Comparison of ENCODE assay signal across 10 cellular contexts in the genomic region with DNA sequence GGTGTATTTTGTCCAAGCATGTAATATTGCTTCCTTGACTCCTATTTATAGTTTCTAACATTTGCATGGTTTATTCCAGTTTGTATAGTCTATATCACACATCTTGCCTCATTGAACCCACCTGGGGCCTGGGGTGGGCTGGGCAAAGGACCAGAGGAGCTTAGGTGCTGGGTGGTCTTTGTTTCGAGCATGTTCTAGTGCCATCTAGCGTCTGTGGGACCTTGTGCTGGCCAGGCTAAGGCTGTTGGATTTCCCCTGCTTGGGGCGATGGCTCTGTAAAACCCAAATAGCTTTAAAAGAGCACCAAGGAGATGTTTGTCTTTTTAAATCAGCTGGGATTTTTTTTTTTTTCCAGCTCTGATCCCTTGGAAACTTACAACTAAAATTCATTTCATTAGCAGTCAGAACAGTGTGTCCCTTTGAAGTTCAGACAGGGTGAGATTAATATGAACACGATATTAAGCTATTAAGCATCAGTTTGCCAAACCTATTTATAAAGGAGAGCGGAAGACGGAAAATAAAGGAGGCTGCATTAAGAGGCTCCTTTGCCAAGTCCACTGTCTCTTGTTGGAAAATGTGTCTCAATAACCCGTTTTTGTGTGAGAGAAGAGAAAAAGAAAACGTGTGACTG.
DNase-seq lines count a peak whose midpoint lies in the region; ATAC-seq, FAIRE-seq and TF ChIP-seq lines count a peak whose summit lies in the region.
"Had no signal": no experiment of that assay in that cellular context is flagged by ENCODE, and none has a peak within 500 bp of the region (broad histone marks: within the 10 kb centered on the region; RNA-seq: fewer than 3 reads in every experiment).

No MANE protein-coding gene starts in this region.

- H3K9me3 ChIP-seq in MM.1S (replicated peaks; ENCODE audit: insufficient read depth, low read length): no peaks in the 10 kb centered on the region
- no peaks in the 10 kb centered on the region for H3K9me3 ChIP-seq in astrocyte (ENCODE audit: insufficient read depth, low read depth, low read length)
- no peaks in the 10 kb centered on the region for H3K9me3 ChIP-seq in hepatocyte (ENCODE audit: low read depth)

- H3K27ac ChIP-seq in MM.1S (ENCODE audit: low read length): no peak overlapping the region
- no peak overlapping the region for H3K27ac ChIP-seq in astrocyte (ENCODE audit: low read depth, low read length)
- H3K27ac ChIP-seq in hepatocyte: no peak overlapping the region

- no peaks in the 10 kb centered on the region for H3F3A ChIP-seq in MM.1S (ENCODE audit: insufficient read depth, low read length)

- H4K20me1 ChIP-seq in MM.1S (ENCODE audit: insufficient read depth, low read length): no peaks in the 10 kb centered on the region
- peaks cover 3% of the 10 kb centered on the region for H4K20me1 ChIP-seq in astrocyte (ENCODE audit: insufficient read depth, low read length)
- no peaks in the 10 kb centered on the region for H4K20me1 ChIP-seq in hepatocyte (ENCODE audit: insufficient read depth, poor library complexity, severe bottlenecking)

- no peak overlapping the region for H3K4me3 Mint-ChIP-seq in astrocyte (ENCODE audit: unreplicated experiment)
- no peak overlapping the region for H3K4me3 Mint-ChIP-seq in stimulated activated naive CD8-positive, alpha-beta T cell treated with anti-CD3 and anti-CD28 coated beads, Interleukin-15, amount 100 ng/mL, for 72 hours
- H3K4me3 Mint-ChIP-seq: IgD-negative memory B cell, memory B cell had no signal

- peaks cover 21% of the 10 kb centered on the region for H3K4me1 Mint-ChIP-seq in astrocyte (ENCODE audit: low read depth, unreplicated experiment)
- H3K4me1 Mint-ChIP-seq in stimulated activated naive CD8-positive, alpha-beta T cell treated with anti-CD3 and anti-CD28 coated beads, Interleukin-15, amount 100 ng/mL, for 72 hours: no peaks in the 10 kb centered on the region
- H3K4me1 Mint-ChIP-seq: IgD-negative memory B cell, memory B cell had no signal

- peaks cover 2% of the 10 kb centered on the region for H3K36me3 Mint-ChIP-seq in astrocyte (ENCODE audit: low read depth, unreplicated experiment)
- H3K36me3 Mint-ChIP-seq: IgD-negative memory B cell, memory B cell had no signal

- H3K4me3 ChIP-seq in MM.1S (ENCODE audit: low read length): no peak overlapping the region
- H3K4me3 ChIP-seq in astrocyte (ENCODE audit: insufficient read depth, low read depth, low read length): no peak overlapping the region
- no peak overlapping the region for H3K4me3 ChIP-seq in hepatocyte

- H3K27me3 Mint-ChIP-seq in astrocyte (ENCODE audit: low read depth, unreplicated experiment): no peaks in the 10 kb centered on the region
- H3K27me3 Mint-ChIP-seq in stimulated activated naive CD8-positive, alpha-beta T cell treated with anti-CD3 and anti-CD28 coated beads, Interleukin-15, amount 100 ng/mL, for 72 hours: peaks cover 25% of the 10 kb centered on the region

- H3K4me1 ChIP-seq in MM.1S (ENCODE audit: low read length): no peaks in the 10 kb centered on the region
- no peaks in the 10 kb centered on the region for H3K4me1 ChIP-seq in astrocyte (ENCODE audit: insufficient read depth, low read length)
- no peaks in the 10 kb centered on the region for H3K4me1 ChIP-seq in hepatocyte (ENCODE audit: insufficient read depth)

- H3K36me3 ChIP-seq in MM.1S (replicated peaks; ENCODE audit: insufficient read depth, low read length) (no peaks in the 10 kb centered on the region), astrocyte (ENCODE audit: insufficient read depth, low read length) (no peaks in the 10 kb centered on the region), hepatocyte (replicated peaks; ENCODE audit: insufficient read depth, low read depth) (no peaks in the 10 kb centered on the region)

- peaks cover 7% of the 10 kb centered on the region for H3K9me3 Mint-ChIP-seq in astrocyte (ENCODE audit: unreplicated experiment)
- H3K9me3 Mint-ChIP-seq in stimulated activated naive CD8-positive, alpha-beta T cell treated with anti-CD3 and anti-CD28 coated beads, Interleukin-15, amount 100 ng/mL, for 72 hours: no peaks in the 10 kb centered on the region
- H3K9me3 Mint-ChIP-seq: IgD-negative memory B cell had no signal

- H3K27ac Mint-ChIP-seq in astrocyte (ENCODE audit: unreplicated experiment): no peak overlapping the region
- no peak overlapping the region for H3K27ac Mint-ChIP-seq in stimulated activated naive CD8-positive, alpha-beta T cell treated with anti-CD3 and anti-CD28 coated beads, Interleukin-15, amount 100 ng/mL, for 72 hours
- H3K27ac Mint-ChIP-seq: IgD-negative memory B cell, memory B cell had no signal

- DNase-seq in ELR (ENCODE audit: low read depth) (peak; percentile 63), MM.1S (peak; percentile 47), astrocyte (ENCODE audit: low read depth) (no peak), hepatocyte (ENCODE audit: low spot score) (peak; percentile 68), H4 (ENCODE audit: low spot score) (no peak), COLO829 (ENCODE audit: low spot score) (no peak)
- DNase-seq in stimulated activated naive CD8-positive, alpha-beta T cell treated with anti-CD3 and anti-CD28 coated beads, Interleukin-15, amount 100 ng/mL, for 72 hours: peak; percentile 8 to 17

- H3K9ac ChIP-seq in MM.1S (ENCODE audit: low read length): no peak overlapping the region
- no peak overlapping the region for H3K9ac ChIP-seq in astrocyte (ENCODE audit: low read length)

- H3K4me2 ChIP-seq in MM.1S (ENCODE audit: low read depth, low read length) (no peak overlapping the region), astrocyte (ENCODE audit: low read length) (no peak overlapping the region), hepatocyte (no peak overlapping the region)

- H2AFZ ChIP-seq in MM.1S (ENCODE audit: low read length) (no peak overlapping the region), astrocyte (ENCODE audit: low read depth, low read length) (no peak overlapping the region), hepatocyte (no peak overlapping the region)

- H3K9me2 ChIP-seq in MM.1S (replicated peaks; ENCODE audit: insufficient read depth, low read length) (no peaks in the 10 kb centered on the region), hepatocyte (replicated peaks; ENCODE audit: insufficient read depth) (no peaks in the 10 kb centered on the region)

- FAIRE-seq in astrocyte (lab: Jason Lieb, UNC): no peak

- H3K79me2 ChIP-seq in MM.1S (ENCODE audit: low read length): no peaks in the 10 kb centered on the region
- no peaks in the 10 kb centered on the region for H3K79me2 ChIP-seq in astrocyte (ENCODE audit: insufficient read depth, low read length)
- H3K79me2 ChIP-seq in hepatocyte: no peaks in the 10 kb centered on the region

- TF ChIP-seq CTCF in MM.1S (IDR thresholded peaks at IDR 0.05; ENCODE audit: low read length) (peak; percentile 53), astrocyte (IDR thresholded peaks at IDR 0.05; ENCODE audit: insufficient read depth, low read depth, low read length) (peak; percentile 69), hepatocyte (IDR thresholded peaks at IDR 0.05; ENCODE audit: poor library complexity) (peak; percentile 84)

- H3K27me3 ChIP-seq in MM.1S (replicated peaks; ENCODE audit: insufficient read depth, low read length): no peaks in the 10 kb centered on the region
- no peaks in the 10 kb centered on the region for H3K27me3 ChIP-seq in astrocyte (ENCODE audit: insufficient read depth, low read length)
- H3K27me3 ChIP-seq in hepatocyte: no peaks in the 10 kb centered on the region

- ATAC-seq in stimulated activated naive CD8-positive, alpha-beta T cell treated with anti-CD3 and anti-CD28 coated beads, Interleukin-15, amount 100 ng/mL, for 72 hours: peak; percentile 60
- no peak for ATAC-seq in GM19397 (IDR thresholded peaks at IDR 0.05; ENCODE audit: unreplicated experiment)

- WGBS in hepatocyte (ENCODE audit: low lambda C conversion rate, missing lambda C conversion rate): 68% methylated on average over 8 of the region's 8 CpGs

Comparison
In these comparisons a context has a peak if more than half of its experiments do, and no peak if none do; other contexts are left out.
1. DNase-seq: peak in ELR (single experiment), MM.1S (single experiment), hepatocyte (single experiment) and stimulated activated naive CD8-positive, alpha-beta T cell treated with anti-CD3 and anti-CD28 coated beads, Interleukin-15, amount 100 ng/mL, for 72 hours (2 of 2); none in astrocyte (single experiment), H4 (single experiment) and COLO829 (single experiment).
2. Peak in every context shown above with its lines, with median percentiles within 50 percentile points of each other: CTCF ChIP-seq.